27 cellular contexts compared by ENCODE assay signal in the genomic region with DNA sequence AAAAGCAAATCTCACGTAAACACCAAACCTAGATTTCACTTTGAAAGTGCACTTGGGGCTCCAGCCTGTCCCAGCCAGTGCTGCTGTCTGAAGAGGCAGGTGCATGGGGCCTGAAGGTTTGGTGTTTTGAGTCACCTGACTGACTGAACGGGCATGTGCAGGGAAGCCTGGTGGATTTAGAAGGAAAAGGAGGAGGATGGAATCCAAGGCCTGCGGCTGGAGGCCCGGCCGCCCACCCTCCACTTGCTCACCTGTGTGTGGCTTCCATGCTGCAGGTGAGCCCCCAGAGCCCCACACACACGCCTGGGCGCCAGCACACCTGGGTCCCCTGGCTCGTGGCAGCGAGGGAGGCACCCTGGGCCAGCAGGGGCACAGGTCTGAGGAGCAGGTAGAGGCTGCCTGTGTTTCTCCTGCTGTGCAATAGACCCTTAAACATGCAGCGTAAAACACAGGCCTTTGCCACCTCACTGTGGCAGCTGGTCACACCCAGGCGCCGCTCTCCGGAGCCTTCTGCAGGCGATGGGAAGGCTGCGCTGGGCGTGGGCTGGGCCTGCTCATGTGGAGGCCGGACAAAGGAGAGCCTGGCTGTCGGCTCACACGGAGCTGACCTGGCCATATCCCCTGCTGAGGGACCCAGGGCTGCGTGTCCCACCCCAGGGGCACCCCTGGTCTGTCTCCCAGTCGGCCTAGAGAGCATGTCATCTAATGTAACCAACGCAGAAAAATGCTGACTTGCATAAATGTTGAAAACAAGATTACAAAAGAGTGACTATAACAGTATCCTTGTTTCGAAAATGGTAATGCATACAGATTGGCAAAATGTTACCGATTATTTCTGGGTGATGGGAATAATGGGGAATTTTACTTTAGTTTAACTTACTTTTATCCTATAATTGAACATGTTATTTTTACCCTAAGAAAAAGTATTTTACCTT.
"Had no signal": no experiment of that assay in that cellular context is flagged by ENCODE, and none has a peak within 500 bp of the region (broad histone marks: within the 10 kb centered on the region; RNA-seq: fewer than 3 reads in every experiment).

No MANE protein-coding gene starts in this region.

- H3K27ac Mint-ChIP-seq: activated CD4-positive, alpha-beta memory T cell treated with anti-CD3 and anti-CD28 coated beads, Interleukin-2, amount 10 ng/mL, durations not matched to agents 7 days and 5 days; activated naive CD8-positive, alpha-beta T cell treated with anti-CD3 and anti-CD28 coated beads for 36 hours; activated T-helper 2 cell treated with anti-CD3 and anti-CD28 coated beads, Interferon-gamma antibody, Interleukin-2, Interleukin-4, amounts not matched to agents 10 μg/mL and 5 μg/mL and 100 μg/mL, durations not matched to agents 14 hours and 24 hours and 36 hours; memory B cell; nephron progenitor cell; T-helper 17 cell had no signal

- H3K4me3 Mint-ChIP-seq: activated CD4-positive, alpha-beta memory T cell treated with anti-CD3 and anti-CD28 coated beads, Interleukin-2, amount 10 ng/mL, durations not matched to agents 7 days and 5 days; activated naive CD8-positive, alpha-beta T cell treated with anti-CD3 and anti-CD28 coated beads for 36 hours; activated T-cell treated with anti-CD3 and anti-CD28 coated beads, Interleukin-2, amount 50 U/mL, for 4 hours; memory B cell; nephron progenitor cell; T-helper 17 cell had no signal

- H3K4me3 ChIP-seq: esophagus muscularis mucosa, gastrocnemius medialis, mucosa of descending colon, thoracic aorta, upper lobe of right lung had no signal

- H3K36me3 Mint-ChIP-seq: activated naive CD8-positive, alpha-beta T cell treated with anti-CD3 and anti-CD28 coated beads for 36 hours; memory B cell had no signal

- H3K27me3 Mint-ChIP-seq: activated CD4-positive, alpha-beta memory T cell treated with anti-CD3 and anti-CD28 coated beads, Interleukin-2, amount 10 ng/mL, durations not matched to agents 7 days and 5 days; activated naive CD8-positive, alpha-beta T cell treated with anti-CD3 and anti-CD28 coated beads for 36 hours; memory B cell had no signal

- H3K27me3 ChIP-seq: gastrocnemius medialis, upper lobe of right lung had no signal

- FAIRE-seq: astrocyte, endothelial cell of umbilical vein, islet of Langerhans, small intestine had no signal

- ATAC-seq: activated T-cell treated with anti-CD3 and anti-CD28 coated beads, Interleukin-2, amount 50 U/mL, for 4 hours; gastrocnemius medialis; left cardiac atrium; mucosa of descending colon; sciatic nerve; T-helper 17 cell; upper lobe of right lung had no signal

- H3K9me3 Mint-ChIP-seq: activated CD4-positive, alpha-beta memory T cell treated with anti-CD3 and anti-CD28 coated beads, Interleukin-2, amount 10 ng/mL, durations not matched to agents 7 days and 5 days; activated naive CD8-positive, alpha-beta T cell treated with anti-CD3 and anti-CD28 coated beads for 36 hours; activated T-cell treated with anti-CD3 and anti-CD28 coated beads, Interleukin-2, amount 50 U/mL, for 4 hours; activated T-helper 2 cell treated with anti-CD3 and anti-CD28 coated beads, Interferon-gamma antibody, Interleukin-2, Interleukin-4, amounts not matched to agents 10 μg/mL and 5 μg/mL and 100 μg/mL, durations not matched to agents 14 hours and 24 hours and 36 hours; nephron progenitor cell had no signal

- H3K27ac ChIP-seq: esophagus muscularis mucosa, gastrocnemius medialis, thoracic aorta, upper lobe of right lung had no signal

- H3K9me3 ChIP-seq: esophagus muscularis mucosa, gastrocnemius medialis, mucosa of descending colon, thoracic aorta, upper lobe of right lung had no signal

- H3K36me3 ChIP-seq: esophagus muscularis mucosa, gastrocnemius medialis, thoracic aorta, upper lobe of right lung had no signal

- H3K4me1 ChIP-seq: esophagus muscularis mucosa, gastrocnemius medialis, upper lobe of right lung had no signal

- H3K4me1 Mint-ChIP-seq: activated CD4-positive, alpha-beta memory T cell treated with anti-CD3 and anti-CD28 coated beads, Interleukin-2, amount 10 ng/mL, durations not matched to agents 7 days and 5 days; activated naive CD8-positive, alpha-beta T cell treated with anti-CD3 and anti-CD28 coated beads for 36 hours; memory B cell; T-helper 17 cell had no signal

- DNase-seq: activated CD4-positive, alpha-beta memory T cell treated with anti-CD3 and anti-CD28 coated beads, Interleukin-2, amount 10 ng/mL, durations not matched to agents 7 days and 5 days; activated CD4-positive, alpha-beta T cell treated with anti-CD3 and anti-CD28 coated beads for 48 hours; activated naive CD4-positive, alpha-beta T cell; activated naive CD8-positive, alpha-beta T cell treated with anti-CD3 and anti-CD28 coated beads for 36 hours; activated T-cell treated with anti-CD3 and anti-CD28 coated beads, Interleukin-2, amount 50 U/mL, for 4 hours; central memory CD4-positive, alpha-beta T cell; effector memory CD4-positive, alpha-beta T cell; gastrocnemius medialis; hypothalamus; left cardiac atrium; mucosa of descending colon; nephron progenitor cell; nucleus accumbens; small intestine; stimulated activated CD4-positive, alpha-beta T cell treated with anti-CD3 and anti-CD28 coated beads, Interleukin-2, amount 100 ng/mL, for 48 hours; stimulated activated naive CD4-positive, alpha-beta T cell treated with Interleukin-2 at 50 U/mL for 16 hours; SW 1271; T-helper 17 cell; upper lobe of right lung had no signal
